22 cellular contexts compared by ENCODE assay signal in the genomic region with DNA sequence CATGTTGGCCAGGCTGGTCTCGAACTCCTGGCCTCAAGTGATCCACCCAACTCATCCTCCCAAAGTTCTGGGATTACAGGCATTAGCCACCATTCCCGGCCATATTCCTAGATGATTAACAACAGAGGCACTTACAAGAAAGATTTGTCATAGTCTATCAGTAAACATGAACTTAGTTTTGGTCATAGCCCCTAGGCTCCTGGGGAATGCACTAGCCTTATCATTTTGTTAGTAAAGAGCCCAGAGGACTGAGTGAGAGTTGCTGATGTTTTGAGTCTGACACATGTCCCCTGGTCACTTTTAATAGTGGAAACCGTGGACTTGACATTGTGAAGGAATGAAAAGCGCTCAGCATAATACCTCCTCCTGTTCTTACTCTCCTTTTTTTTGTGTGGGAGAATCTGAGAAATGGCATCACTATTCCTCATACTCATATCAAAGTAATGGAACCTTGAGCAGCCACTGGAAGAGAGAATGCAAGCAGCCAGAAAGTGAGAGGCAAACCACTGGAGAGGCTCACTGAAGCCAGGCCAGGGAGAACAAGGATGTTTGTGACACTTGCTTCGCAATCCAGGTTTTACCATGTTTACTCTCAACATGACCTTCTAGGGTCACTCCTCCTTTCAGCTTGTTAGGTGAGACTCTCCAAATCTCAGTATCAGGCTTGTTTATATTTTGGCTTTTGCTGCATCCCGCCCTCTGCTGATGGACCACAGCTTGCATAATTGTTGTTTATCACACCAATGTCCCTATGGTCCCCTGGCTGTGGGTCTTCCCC. TPM values are rescaled to one million over a fixed set of nuclear protein-coding genes. Genes with fewer than 3 reads are reported as not detected.
DNase-seq lines count a peak whose midpoint lies in the region; ATAC-seq, FAIRE-seq and TF ChIP-seq lines count a peak whose summit lies in the region.
"Had no signal": no experiment of that assay in that cellular context is flagged by ENCODE, and none has a peak within 500 bp of the region (broad histone marks: within the 10 kb centered on the region; RNA-seq: fewer than 3 reads in every experiment).

No MANE protein-coding gene starts in this region.

- no peak for FAIRE-seq in kidney (lab: Jason Lieb, UNC)
- FAIRE-seq: colon, TTC549 had no signal

- CTCF ChIA-PET in mammary epithelial cell (lab: Charles Lee; ENCODE audit: low non-redundant PET) = no interaction called here

- H3K36me3 ChIP-seq in RWPE2 (ENCODE audit: low read depth) = peaks cover 79% of the 10 kb centered on the region
- peaks cover 36 to 83% of the 10 kb centered on the region in 2 donors for H3K36me3 ChIP-seq in kidney (ENCODE audit: control insufficient read depth in 1 of 2, insufficient read depth in 2 of 2, low read length in 2 of 2)
- H3K36me3 ChIP-seq in smooth muscle cell (ENCODE audit: low read depth) = peaks cover 5% of the 10 kb centered on the region
- H3K36me3 ChIP-seq in mammary epithelial cell (ENCODE audit: insufficient read depth, low read length) = peaks cover 8% of the 10 kb centered on the region

- H3K4me3 ChIP-seq in RWPE2 (ENCODE audit: severe bottlenecking) = no peak overlapping the region
- peak overlapping the region; percentile 46 to 49 for H3K4me3 ChIP-seq in kidney (ENCODE audit: low read length in 2 of 2)
- no peak overlapping the region for H3K4me3 ChIP-seq in smooth muscle cell
- no peak overlapping the region for H3K4me3 ChIP-seq in mammary epithelial cell (replicated peaks in 1 of 3; ENCODE audit: insufficient read depth in 1 of 3, low read depth in 2 of 3, low read length in 3 of 3)
- H3K4me3 ChIP-seq: lower lobe of right lung, Peyer's patch, skin epidermis, vagina had no signal

- H3K79me2 ChIP-seq in smooth muscle cell (ENCODE audit: low read depth) = peaks cover 70% of the 10 kb centered on the region
- peaks cover 49% of the 10 kb centered on the region for H3K79me2 ChIP-seq in mammary epithelial cell (ENCODE audit: insufficient read depth, low read length)

- intact Hi-C loops in kidney (cut with DNase I) (no loop called here), mammary epithelial cell (cut with micrococcal nuclease) (no loop called here)

- H3K9ac ChIP-seq in kidney (ENCODE audit: low read length in 2 of 2) (peak overlapping the region in 1 of 2 donors; percentile 30), smooth muscle cell (ENCODE audit: low read depth) (peak overlapping the region; percentile 75), mammary epithelial cell (ENCODE audit: insufficient read depth, low read length) (no peak overlapping the region)

- H3K27ac ChIP-seq in RWPE2 (ENCODE audit: poor library complexity, severe bottlenecking) = peak overlapping the region; percentile 96
- H3K27ac ChIP-seq in kidney (ENCODE audit: low read depth in 2 of 2, low read length in 2 of 2) = peak overlapping the region; percentile 77 to 84
- H3K27ac ChIP-seq in smooth muscle cell (ENCODE audit: low read depth) = peak overlapping the region; percentile 99
- H3K27ac ChIP-seq in mammary epithelial cell (ENCODE audit: insufficient read depth, low read depth, low read length) = no peak overlapping the region
- H3K27ac ChIP-seq: lower lobe of right lung, vagina had no signal

- H3K4me2 ChIP-seq in smooth muscle cell (peak overlapping the region; percentile 64), mammary epithelial cell (ENCODE audit: insufficient read depth, low read depth, low read length) (no peak overlapping the region)

- in situ Hi-C loops in mammary epithelial cell (cut with MboI; ENCODE audit: low sequenced_read_pairs in 2 of 2) = loop anchor here in 1 of 2 donors (10.0 to 25.0 kb wide), 2 partner anchors 241 to 487 kb away; a partner anchor contains a TSS

- ATAC-seq in RWPE2 (ENCODE audit: low read depth) = no peak
- no peak for ATAC-seq in GM21423 (IDR thresholded peaks at IDR 0.05; ENCODE audit: unreplicated experiment)
- ATAC-seq: lower lobe of right lung had no signal

- dilution Hi-C loops in mammary epithelial cell (cut with HindIII; ENCODE audit: low sequenced_read_pairs) = loop anchor here (25.0 kb wide), 1 partner anchor 484 kb away; no protein-coding TSS in a partner anchor

- H4K20me1 ChIP-seq in smooth muscle cell (ENCODE audit: low read depth) (peaks cover 59% of the 10 kb centered on the region), mammary epithelial cell (ENCODE audit: insufficient read depth, low read length) (no peaks in the 10 kb centered on the region)

- H3K27me3 ChIP-seq in RWPE2 (ENCODE audit: insufficient read depth, poor library complexity, severe bottlenecking) = no peaks in the 10 kb centered on the region
- no peaks in the 10 kb centered on the region for H3K27me3 ChIP-seq in smooth muscle cell (ENCODE audit: low read depth)
- H3K27me3 ChIP-seq in mammary epithelial cell (ENCODE audit: insufficient read depth, low read length) = no peaks in the 10 kb centered on the region
- H3K27me3 ChIP-seq: Peyer's patch, vagina had no signal

- 44% methylated on average over 6 of the region's 6 CpGs for WGBS in smooth muscle cell (ENCODE audit: low lambda C conversion rate)
- 97% methylated on average over 6 of the region's 6 CpGs for WGBS in mammary epithelial cell (ENCODE audit: low coverage, missing lambda C conversion rate)

- H3F3A ChIP-seq in smooth muscle cell (ENCODE audit: low read depth) = peaks cover 48% of the 10 kb centered on the region

- no TSS peak for BruUV-seq in mammary epithelial cell (replicated peaks; lab: Mats Ljungman, UMichigan)

- DNase-seq in HCEC 1CT (peak; percentile 30), RWPE2 (ENCODE audit: low spot score) (no peak), kidney (no peak), smooth muscle cell (lab: John Stamatoyannopoulos, UW; ENCODE audit: unreplicated experiment) (no peak), CD1c-positive myeloid dendritic cell (ENCODE audit: extremely low spot score) (no peak), mammary epithelial cell (no peak)
- DNase-seq: activated CD4-positive, alpha-beta T cell treated with anti-CD3 and anti-CD28 coated beads for 48 hours; activated CD8-positive, alpha-beta memory T cell treated with anti-CD3 and anti-CD28 coated beads, Interleukin-2, amount 50 U/mL, for 48 hours; activated gamma-delta T cell treated with Interleukin-2 at 50 U/mL for 16 hours; amygdala; foreskin fibroblast; lower lobe of right lung; NCI-H1417 treated with DMSO at 0.1 percent for 48 hours; NCI-H2171 treated with DMSO at 0.1 percent for 48 hours; NCI-H82; Peyer's patch; stimulated activated CD4-positive, alpha-beta T cell treated with anti-CD3 and anti-CD28 coated beads, Interleukin-4, amount 100 ng/mL, for 1 hour had no signal

- peaks cover 32% of the 10 kb centered on the region for H3K4me1 ChIP-seq in RWPE2 (ENCODE audit: insufficient read depth, poor library complexity, severe bottlenecking)
- peaks cover 28 to 43% of the 10 kb centered on the region in 2 donors for H3K4me1 ChIP-seq in kidney (ENCODE audit: control insufficient read depth in 1 of 2, insufficient read depth in 1 of 2, low read depth in 1 of 2, low read length in 2 of 2)
- peaks cover 29% of the 10 kb centered on the region for H3K4me1 ChIP-seq in smooth muscle cell (ENCODE audit: low read depth)
- peaks cover 21% of the 10 kb centered on the region for H3K4me1 ChIP-seq in mammary epithelial cell (ENCODE audit: insufficient read depth, low read length)

- no peaks in the 10 kb centered on the region for H3K9me3 ChIP-seq in RWPE2 (ENCODE audit: severe bottlenecking)
- H3K9me3 ChIP-seq in kidney (ENCODE audit: control insufficient read depth in 1 of 2, low read length in 2 of 2) = no peaks in the 10 kb centered on the region
- no peaks in the 10 kb centered on the region for H3K9me3 ChIP-seq in smooth muscle cell (replicated peaks; ENCODE audit: low read depth)
- H3K9me3 ChIP-seq in mammary epithelial cell (replicated peaks; ENCODE audit: insufficient read depth, low read length) = no peaks in the 10 kb centered on the region
- H3K9me3 ChIP-seq: lower lobe of right lung, Peyer's patch, vagina had no signal

- H2AFZ ChIP-seq in smooth muscle cell (ENCODE audit: low read depth) (no peak overlapping the region), mammary epithelial cell (ENCODE audit: low read depth, low read length) (no peak overlapping the region)

- TF ChIP-seq CTCF in RWPE2 (IDR thresholded peaks at IDR 0.05; ENCODE audit: poor library complexity, severe bottlenecking) (no peak), kidney (IDR thresholded peaks at IDR 0.05; ENCODE audit: borderline replicate concordance, extremely low read depth, insufficient read depth) (no peak), smooth muscle cell (IDR thresholded peaks at IDR 0.05; ENCODE audit: borderline replicate concordance, insufficient read depth, poor library complexity, severe bottlenecking) (no peak), mammary epithelial cell (conservative IDR thresholded peaks at IDR 0.05 in 1 of 2, IDR thresholded peaks at IDR 0.05 in 1 of 2; ENCODE audit: extremely low read depth in 1 of 2, insufficient read depth in 1 of 2, low read depth in 1 of 2, low read length in 2 of 2) (no peak)

RNA-seq across cellular contexts. Expression of a gene that starts 14.8 kb away (rescaled TPM):
- 686 TPM for total RNA-seq in kidney
- polyA plus RNA-seq in kidney (ENCODE audit: insufficient read depth, low read depth, low replicate concordance) = 1,441 TPM
- total RNA-seq in smooth muscle cell = 347 and 400 TPM in 2 replicates
- 140 and 144 TPM in 2 replicates for polyA plus RNA-seq in smooth muscle cell
- 100 to 1,000 TPM in 1 of 2 donors, 10 to 100 TPM in 1; 53.2 to 117 TPM for total RNA-seq in mammary epithelial cell
- polyA plus RNA-seq in mammary epithelial cell = 31.0 TPM
- 41.2 TPM for polyA minus RNA-seq in mammary epithelial cell

Comparison
In these comparisons a context has a peak if more than half of its experiments do, and no peak if none do; other contexts are left out.
1. H3K4me3 ChIP-seq: peak in kidney (2 of 2); none in RWPE2 (single experiment), smooth muscle cell (single experiment) and mammary epithelial cell (0 of 3).